Comparison of ENCODE assay signal across 16 cellular contexts in the genomic region with DNA sequence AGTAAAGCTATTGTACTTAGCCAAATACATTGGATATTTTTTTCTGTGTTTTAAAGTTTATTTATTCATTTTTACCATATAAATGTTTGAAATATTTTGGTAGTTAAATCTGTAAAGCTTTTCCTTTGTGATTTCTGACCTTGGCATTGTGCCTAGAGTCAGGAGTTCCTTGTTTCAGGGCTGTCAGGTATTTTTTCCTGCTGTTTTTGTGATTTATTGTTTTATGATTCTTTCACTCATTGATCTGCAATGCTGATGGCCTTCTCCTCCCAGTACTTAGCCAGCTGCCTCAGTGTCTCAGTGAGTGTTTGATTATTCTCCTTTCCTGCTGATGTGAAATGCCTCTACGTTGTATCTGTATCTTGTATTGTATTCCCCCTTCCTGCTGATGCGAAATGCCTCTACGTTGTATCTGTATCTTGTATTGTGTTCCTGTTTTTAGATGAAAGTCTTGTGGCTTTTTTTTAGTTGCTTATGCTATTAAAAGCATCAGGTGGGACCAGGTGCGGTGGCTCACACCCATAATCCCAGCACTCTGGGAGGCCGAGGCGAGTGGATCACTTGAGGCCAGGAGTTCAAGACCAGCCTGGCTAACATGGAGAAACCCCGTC.
DNase-seq lines count a peak whose midpoint lies in the region; ATAC-seq and TF ChIP-seq lines count a peak whose summit lies in the region.
"Had no signal": no experiment of that assay in that cellular context is flagged by ENCODE, and none has a peak within 500 bp of the region (broad histone marks: within the 10 kb centered on the region; RNA-seq: fewer than 3 reads in every experiment).

No MANE protein-coding gene starts in this region.

- no peak overlapping the region for H3K9ac ChIP-seq in SU-DHL-6 (ENCODE audit: low read length)

- intact Hi-C loops in activated CD4-positive, alpha-beta T cell treated with anti-CD3 and anti-CD28 coated beads for 36 hours (cut with DNase I, micrococcal nuclease), result no loop called here

- H3K9me3 ChIP-seq in SU-DHL-6 (ENCODE audit: insufficient read depth, low read length) (no peaks in the 10 kb centered on the region), iPS DF 6.9 (ENCODE audit: control insufficient read depth, insufficient read depth, low read length) (no peaks in the 10 kb centered on the region)
- H3K9me3 ChIP-seq: gastrocnemius medialis, stomach had no signal

- H3K4me1 Mint-ChIP-seq in activated CD4-positive, alpha-beta T cell treated with anti-CD3 and anti-CD28 coated beads, Interleukin-2, amount 10 ng/mL, durations not matched to agents 7 days and 5 days, result peaks cover 16% of the 10 kb centered on the region
- peaks cover 20% of the 10 kb centered on the region for H3K4me1 Mint-ChIP-seq in activated CD4-positive, alpha-beta T cell treated with anti-CD3 and anti-CD28 coated beads for 36 hours
- peaks cover 64% of the 10 kb centered on the region for H3K4me1 Mint-ChIP-seq in stimulated activated memory B cell treated with anti-CD40 and anti-IgM and Interleukin-4, amounts not matched to agents 10 μg/mL and 1 μg/mL and 100 μg/mL, for 72 hours

- H3K4me2 ChIP-seq in SU-DHL-6 (ENCODE audit: low read depth, low read length, poor library complexity, severe bottlenecking), result peak overlapping the region; percentile 43

- no peak for ATAC-seq in activated CD4-positive, alpha-beta T cell treated with anti-CD3 and anti-CD28 coated beads for 36 hours
- ATAC-seq in stimulated activated memory B cell treated with anti-CD40 and anti-IgM and Interleukin-4, amounts not matched to agents 10 μg/mL and 1 μg/mL and 100 μg/mL, for 72 hours, result no peak
- ATAC-seq in GM19023 (IDR thresholded peaks at IDR 0.05; ENCODE audit: unreplicated experiment), result no peak
- ATAC-seq: gastrocnemius medialis, Panc1 had no signal

- no peaks in the 10 kb centered on the region for H3K36me3 ChIP-seq in SU-DHL-6 (ENCODE audit: low read length)
- no peaks in the 10 kb centered on the region for H3K36me3 ChIP-seq in iPS DF 6.9 (ENCODE audit: control insufficient read depth, insufficient read depth, low read length)
- H3K36me3 ChIP-seq: gastrocnemius medialis had no signal

- CTCF ChIA-PET in activated CD4-positive, alpha-beta T cell treated with anti-CD3 and anti-CD28 coated beads, Interleukin-2, amount 10 ng/mL, durations not matched to agents 7 days and 5 days (lab: Charles Lee), result no interaction called here
- CTCF ChIA-PET in activated CD4-positive, alpha-beta T cell treated with anti-CD3 and anti-CD28 coated beads for 36 hours (lab: Charles Lee), result no interaction called here

- peaks cover 40% of the 10 kb centered on the region for H3K79me2 ChIP-seq in SU-DHL-6 (ENCODE audit: insufficient read depth, low read length)

- H3K9me2 ChIP-seq in SU-DHL-6 (replicated peaks; ENCODE audit: insufficient read depth, low read length), result no peaks in the 10 kb centered on the region

- no peaks in the 10 kb centered on the region for H3K9me3 Mint-ChIP-seq in activated CD4-positive, alpha-beta T cell treated with anti-CD3 and anti-CD28 coated beads, Interleukin-2, amount 10 ng/mL, durations not matched to agents 7 days and 5 days
- H3K9me3 Mint-ChIP-seq in activated CD4-positive, alpha-beta T cell treated with anti-CD3 and anti-CD28 coated beads for 36 hours (ENCODE audit: low read depth), result no peaks in the 10 kb centered on the region
- no peaks in the 10 kb centered on the region for H3K9me3 Mint-ChIP-seq in stimulated activated memory B cell treated with anti-CD40 and anti-IgM and Interleukin-4, amounts not matched to agents 10 μg/mL and 1 μg/mL and 100 μg/mL, for 72 hours
- H3K9me3 Mint-ChIP-seq: activated naive CD8-positive, alpha-beta T cell treated with anti-CD3 and anti-CD28 coated beads, Interleukin-2, amount 10 ng/mL, durations not matched to agents 7 days and 5 days; CD8-positive, alpha-beta memory T cell had no signal

- H3K27me3 ChIP-seq in SU-DHL-6 (ENCODE audit: low read length) (no peaks in the 10 kb centered on the region), iPS DF 6.9 (ENCODE audit: control insufficient read depth, insufficient read depth, low read length) (no peaks in the 10 kb centered on the region)
- H3K27me3 ChIP-seq: gastrocnemius medialis, stomach had no signal

- no peaks in the 10 kb centered on the region for H4K20me1 ChIP-seq in SU-DHL-6 (ENCODE audit: low read depth, low read length)

- H3K4me3 Mint-ChIP-seq in activated CD4-positive, alpha-beta T cell treated with anti-CD3 and anti-CD28 coated beads, Interleukin-2, amount 10 ng/mL, durations not matched to agents 7 days and 5 days, result no peak overlapping the region
- no peak overlapping the region for H3K4me3 Mint-ChIP-seq in activated CD4-positive, alpha-beta T cell treated with anti-CD3 and anti-CD28 coated beads for 36 hours
- peak overlapping the region; percentile 18 for H3K4me3 Mint-ChIP-seq in stimulated activated memory B cell treated with anti-CD40 and anti-IgM and Interleukin-4, amounts not matched to agents 10 μg/mL and 1 μg/mL and 100 μg/mL, for 72 hours
- H3K4me3 Mint-ChIP-seq: activated naive CD8-positive, alpha-beta T cell treated with anti-CD3 and anti-CD28 coated beads, Interleukin-2, amount 10 ng/mL, durations not matched to agents 7 days and 5 days; CD8-positive, alpha-beta memory T cell had no signal

- DNase-seq in activated CD4-positive, alpha-beta T cell treated with anti-CD3 and anti-CD28 coated beads, Interleukin-2, amount 10 ng/mL, durations not matched to agents 7 days and 5 days, result no peak
- DNase-seq in activated CD4-positive, alpha-beta T cell treated with anti-CD3 and anti-CD28 coated beads for 36 hours, result no peak
- DNase-seq in iPS DF 6.9 (ENCODE audit: low read depth, low spot score) (no peak), activated T-cell treated with anti-CD3 and anti-CD28 coated beads for 4 hours (no peak), kidney glomerular epithelial cell (lab: John Stamatoyannopoulos, UW) (no peak)
- DNase-seq: 8988T; activated naive CD8-positive, alpha-beta T cell treated with anti-CD3 and anti-CD28 coated beads, Interleukin-2, amount 10 ng/mL, durations not matched to agents 7 days and 5 days; CD8-positive, alpha-beta memory T cell; gastrocnemius medialis; NCI-H2081; NCI-H524 treated with DMSO at 0.1 percent for 48 hours; stomach had no signal

- H3K4me1 ChIP-seq in iPS DF 6.9 (ENCODE audit: control insufficient read depth, insufficient read depth, low read length), result peaks cover 15% of the 10 kb centered on the region

- no CpG with 5 or more reads among the region's 7 CpGs for WGBS in iPS DF 6.9 (ENCODE audit: insufficient coverage, insufficient read length)

- peak overlapping the region; percentile 0 for H3K27ac Mint-ChIP-seq in activated CD4-positive, alpha-beta T cell treated with anti-CD3 and anti-CD28 coated beads, Interleukin-2, amount 10 ng/mL, durations not matched to agents 7 days and 5 days
- H3K27ac Mint-ChIP-seq in activated CD4-positive, alpha-beta T cell treated with anti-CD3 and anti-CD28 coated beads for 36 hours, result no peak overlapping the region
- H3K27ac Mint-ChIP-seq in stimulated activated memory B cell treated with anti-CD40 and anti-IgM and Interleukin-4, amounts not matched to agents 10 μg/mL and 1 μg/mL and 100 μg/mL, for 72 hours, result peak overlapping the region; percentile 70
- H3K27ac Mint-ChIP-seq: activated naive CD8-positive, alpha-beta T cell treated with anti-CD3 and anti-CD28 coated beads, Interleukin-2, amount 10 ng/mL, durations not matched to agents 7 days and 5 days had no signal

- TF ChIP-seq CTCF in SU-DHL-6 (IDR thresholded peaks at IDR 0.05; ENCODE audit: insufficient read depth, low read length, poor library complexity, severe bottlenecking), result no peak

- peaks cover 6% of the 10 kb centered on the region for H3K36me3 Mint-ChIP-seq in activated CD4-positive, alpha-beta T cell treated with anti-CD3 and anti-CD28 coated beads, Interleukin-2, amount 10 ng/mL, durations not matched to agents 7 days and 5 days (ENCODE audit: low read depth)
- H3K36me3 Mint-ChIP-seq in activated CD4-positive, alpha-beta T cell treated with anti-CD3 and anti-CD28 coated beads for 36 hours (ENCODE audit: low read depth), result peaks cover 17% of the 10 kb centered on the region
- peaks cover 26% of the 10 kb centered on the region for H3K36me3 Mint-ChIP-seq in stimulated activated memory B cell treated with anti-CD40 and anti-IgM and Interleukin-4, amounts not matched to agents 10 μg/mL and 1 μg/mL and 100 μg/mL, for 72 hours

- H3K27me3 Mint-ChIP-seq in activated CD4-positive, alpha-beta T cell treated with anti-CD3 and anti-CD28 coated beads, Interleukin-2, amount 10 ng/mL, durations not matched to agents 7 days and 5 days, result no peaks in the 10 kb centered on the region
- H3K27me3 Mint-ChIP-seq in activated CD4-positive, alpha-beta T cell treated with anti-CD3 and anti-CD28 coated beads for 36 hours, result no peaks in the 10 kb centered on the region
- H3K27me3 Mint-ChIP-seq in stimulated activated memory B cell treated with anti-CD40 and anti-IgM and Interleukin-4, amounts not matched to agents 10 μg/mL and 1 μg/mL and 100 μg/mL, for 72 hours, result no peaks in the 10 kb centered on the region
- H3K27me3 Mint-ChIP-seq: activated naive CD8-positive, alpha-beta T cell treated with anti-CD3 and anti-CD28 coated beads, Interleukin-2, amount 10 ng/mL, durations not matched to agents 7 days and 5 days; CD8-positive, alpha-beta memory T cell had no signal

- POLR2A ChIA-PET in activated CD4-positive, alpha-beta T cell treated with anti-CD3 and anti-CD28 coated beads, Interleukin-2, amount 10 ng/mL, durations not matched to agents 7 days and 5 days (lab: Charles Lee), result no interaction called here
- POLR2A ChIA-PET in activated CD4-positive, alpha-beta T cell treated with anti-CD3 and anti-CD28 coated beads for 36 hours (lab: Charles Lee), result no interaction called here

- H3F3A ChIP-seq in SU-DHL-6 (ENCODE audit: insufficient read depth), result peaks cover 35% of the 10 kb centered on the region

- H3K4me3 ChIP-seq in SU-DHL-6 (ENCODE audit: insufficient read depth, low read length, poor library complexity, severe bottlenecking), result no peak overlapping the region
- no peak overlapping the region for H3K4me3 ChIP-seq in iPS DF 6.9 (ENCODE audit: low read length)
- H3K4me3 ChIP-seq: gastrocnemius medialis, stomach had no signal

- H3K27ac ChIP-seq in SU-DHL-6 (ENCODE audit: low read depth, low read length), result peak overlapping the region; percentile 68
- H3K27ac ChIP-seq in iPS DF 6.9 (ENCODE audit: low read length), result peak overlapping the region; percentile 21
- H3K27ac ChIP-seq: gastrocnemius medialis, stomach had no signal

- no peak overlapping the region for H2AFZ ChIP-seq in SU-DHL-6 (ENCODE audit: low read depth, low read length, severe bottlenecking)
